Comparison of ENCODE assay signal across 8 cellular contexts in genomic region chr4:11424000-11424399, GRCh38. TPM values are rescaled to one million over a fixed set of nuclear protein-coding genes. Genes with fewer than 3 reads are reported as not detected.
A peak's percentile ranks its signal among the peaks of the same experiment; 100 is the strongest.
DNase-seq lines count a peak whose midpoint lies in the region; ATAC-seq and TF ChIP-seq lines count a peak whose summit lies in the region.

No MANE protein-coding gene starts in this region.

- H2AFZ ChIP-seq in mesenchymal stem cell (ENCODE audit: low read depth, low read length) = no peak overlapping the region
- no peak overlapping the region for H2AFZ ChIP-seq in osteoblast (ENCODE audit: low read length)

- no peak overlapping the region for H2BK5ac ChIP-seq in mesenchymal stem cell (ENCODE audit: low read depth, low read length, poor library complexity, severe bottlenecking)

- no peak overlapping the region for H3K4ac ChIP-seq in mesenchymal stem cell (ENCODE audit: low read depth in 1 of 2, low read length in 2 of 2)

- no peaks in the 10 kb centered on the region for H4K20me1 ChIP-seq in osteoblast (ENCODE audit: insufficient read depth, low read length)

- ATAC-seq in GM21619 (IDR thresholded peaks at IDR 0.05; ENCODE audit: unreplicated experiment) = no peak

- no peaks in the 10 kb centered on the region for H3K79me2 ChIP-seq in osteoblast (ENCODE audit: insufficient read depth, low read length)

- intact Hi-C loops in esophagus squamous epithelium (cut with DNase I) = no loop called here

- H3K27me3 ChIP-seq in MG63 (no peaks in the 10 kb centered on the region), mesenchymal stem cell (ENCODE audit: control insufficient read depth in 1 of 2, insufficient read depth in 1 of 2, low read length in 2 of 2) (peaks cover 9 to 24% of the 10 kb centered on the region in 2 experiments), esophagus squamous epithelium (peaks cover 0 to 22% (median 0%) of the 10 kb centered on the region in 4 donors), osteoblast (ENCODE audit: insufficient read depth, low read length) (peaks cover 25% of the 10 kb centered on the region)

- in situ Hi-C loops in ACHN (cut with HindIII; ENCODE audit: low pct_ligation_motif_present, low pct_unique_long_range_greater_than_20kb, low sequenced_read_pairs) (no loop called here), astrocyte of the cerebellum (cut with HindIII; ENCODE audit: low sequenced_read_pairs) (no loop called here)

- no peak overlapping the region for H2BK15ac ChIP-seq in mesenchymal stem cell (ENCODE audit: low read depth, poor library complexity, severe bottlenecking)

- no peak overlapping the region for H3K4me3 ChIP-seq in GM12864 (ENCODE audit: low read depth, low read length)
- H3K4me3 ChIP-seq in MG63 = no peak overlapping the region
- no peak overlapping the region for H3K4me3 ChIP-seq in astrocyte of the cerebellum (ENCODE audit: low read depth, low read length)
- H3K4me3 ChIP-seq in mesenchymal stem cell (ENCODE audit: insufficient read depth in 1 of 2, low read depth in 1 of 2, low read length in 2 of 2) = no peak overlapping the region
- H3K4me3 ChIP-seq in esophagus squamous epithelium = no peak overlapping the region
- H3K4me3 ChIP-seq in osteoblast (ENCODE audit: insufficient read depth, low read length) = no peak overlapping the region

- H3K79me1 ChIP-seq in mesenchymal stem cell (replicated peaks; ENCODE audit: low read length, poor library complexity, severe bottlenecking) = peaks cover 17% of the 10 kb centered on the region

- WGBS in mesenchymal stem cell = 62% methylated on average over 2 of the region's 4 CpGs
- WGBS in esophagus squamous epithelium, 2 donors = 23 to 42% methylated on average over 4 of the region's 4 CpGs

- H3K9ac ChIP-seq in mesenchymal stem cell (ENCODE audit: low read length) = no peak overlapping the region

- no peaks in the 10 kb centered on the region for H3K36me3 ChIP-seq in MG63
- no peaks in the 10 kb centered on the region for H3K36me3 ChIP-seq in mesenchymal stem cell (ENCODE audit: control insufficient read depth in 1 of 2, insufficient read depth in 2 of 2, low read depth in 1 of 2, low read length in 2 of 2)
- H3K36me3 ChIP-seq in esophagus squamous epithelium = no peaks in the 10 kb centered on the region
- no peaks in the 10 kb centered on the region for H3K36me3 ChIP-seq in osteoblast (ENCODE audit: insufficient read depth, low read length)

- no peak for TF ChIP-seq POLR2A in esophagus squamous epithelium (IDR thresholded peaks at IDR 0.05)

- no peak overlapping the region for H4K91ac ChIP-seq in mesenchymal stem cell (ENCODE audit: low read length)

- H3K23ac ChIP-seq in mesenchymal stem cell (ENCODE audit: low read length in 2 of 2) = no peak overlapping the region

- H2BK12ac ChIP-seq in mesenchymal stem cell (ENCODE audit: low read length in 2 of 2) = no peak overlapping the region

- no peaks in the 10 kb centered on the region for H3K9me3 ChIP-seq in MG63
- H3K9me3 ChIP-seq in mesenchymal stem cell (ENCODE audit: control insufficient read depth, low read length) = peaks cover 5% of the 10 kb centered on the region
- no peaks in the 10 kb centered on the region for H3K9me3 ChIP-seq in esophagus squamous epithelium
- no peaks in the 10 kb centered on the region for H3K9me3 ChIP-seq in osteoblast (ENCODE audit: low read depth, low read length)

- H3K18ac ChIP-seq in mesenchymal stem cell (ENCODE audit: low read depth in 1 of 2, low read length in 2 of 2) = no peak overlapping the region

- DNase-seq in ACHN (peak; percentile 53), GM12864 (ENCODE audit: low read depth) (no peak), MG63 (peak; percentile 9), astrocyte of the cerebellum (ENCODE audit: low read depth) (no peak), mesenchymal stem cell (peak; percentile 45), esophagus squamous epithelium (lab: John Stamatoyannopoulos, UW) (no peak), osteoblast (ENCODE audit: insufficient read length, low spot score, missing footprints) (no peak)

- peaks cover 16% of the 10 kb centered on the region for H3K4me1 ChIP-seq in mesenchymal stem cell (ENCODE audit: control insufficient read depth, insufficient read depth, low read depth, low read length)
- H3K4me1 ChIP-seq in esophagus squamous epithelium = peaks cover 4 to 50% (median 11%) of the 10 kb centered on the region in 3 donors
- no peaks in the 10 kb centered on the region for H3K4me1 ChIP-seq in osteoblast (ENCODE audit: insufficient read depth, low read length)

- H4K8ac ChIP-seq in mesenchymal stem cell (ENCODE audit: low read length) = no peak overlapping the region

- TF ChIP-seq CTCF in GM12864 (IDR thresholded peaks at IDR 0.05; ENCODE audit: low read depth, low read length, missing control alignments) (peak; percentile 59), astrocyte of the cerebellum (IDR thresholded peaks at IDR 0.05; ENCODE audit: low read depth, low read length, missing control alignments) (peak; percentile 55), esophagus squamous epithelium (IDR thresholded peaks at IDR 0.05) (peak in 2 of 6 experiments; percentile 18 to 44), osteoblast (IDR thresholded peaks at IDR 0.05; ENCODE audit: extremely low read depth, low read depth, low read length) (no peak)

- no peak overlapping the region for H2AK5ac ChIP-seq in mesenchymal stem cell (ENCODE audit: low read length, severe bottlenecking)

- H3K4me2 ChIP-seq in mesenchymal stem cell (ENCODE audit: low read length, poor library complexity, severe bottlenecking) = no peak overlapping the region
- no peak overlapping the region for H3K4me2 ChIP-seq in osteoblast (ENCODE audit: insufficient read depth, low read length)

- H3K14ac ChIP-seq in mesenchymal stem cell (ENCODE audit: low read length in 2 of 2) = no peak overlapping the region

- H3K27ac ChIP-seq in mesenchymal stem cell (ENCODE audit: low read length, poor library complexity, severe bottlenecking) (no peak overlapping the region), esophagus squamous epithelium (peak overlapping the region in 2 of 4 donors; percentile 1 to 20), osteoblast (ENCODE audit: low read depth, low read length) (no peak overlapping the region)

- no peak overlapping the region for H2BK120ac ChIP-seq in mesenchymal stem cell (ENCODE audit: low read depth, low read length)

RNA-seq across cellular contexts. Expression of gene HS3ST1, which starts 4.7 kb away (rescaled TPM):
- total RNA-seq in MG63 (2014; rRNA removed; shearing (Covaris generic); ENCODE audit: low replicate concordance) = 0.17 and 0.23 TPM in 2 replicates
- polyA plus RNA-seq in mesenchymal stem cell (2013, experiment 1 of 2) = 0.07 TPM
- polyA plus RNA-seq in mesenchymal stem cell (2013, experiment 2 of 2) = 0.03 TPM
- total RNA-seq in esophagus squamous epithelium (10 to 100 TPM in 2 of 4 donors, 1 to 10 TPM in 2; 4.8 to 27.0 (median 9.6) TPM), osteoblast (under 0.01 TPM in 2 replicates)

Comparison
In these comparisons a context has a peak if more than half of its experiments do, and no peak if none do; other contexts are left out.
1. DNase-seq: peak in ACHN (single experiment), MG63 (single experiment) and mesenchymal stem cell (single experiment); none in GM12864 (single experiment), astrocyte of the cerebellum (single experiment), esophagus squamous epithelium (single experiment) and osteoblast (single experiment).